In genomic region chr11:1309498-1310314, GRCh38 we compare ENCODE assay signal across 8 cellular contexts. TPM values are rescaled to one million over a fixed set of nuclear protein-coding genes. Genes with fewer than 3 reads are reported as not detected.
A peak's percentile ranks its signal among the peaks of the same experiment; 100 is the strongest.
DNase-seq lines count a peak whose midpoint lies in the region; ATAC-seq and TF ChIP-seq lines count a peak whose summit lies in the region.

Gene TOLLIP (minus strand): TSS chr11:1309632. CDS start chr11:1309498, 134 bp downstream.

- peak within 1 kb of the TSS; percentile 98 for H3K14ac ChIP-seq in IMR-90 (replicated peaks; ENCODE audit: low read depth, low read length)

- H3K9me2 ChIP-seq in OCI-LY7 (ENCODE audit: insufficient read depth, low read length), result no peaks in the 10 kb centered on the region

- no peaks in the 10 kb centered on the region for H3K27me3 ChIP-seq in IMR-90 (ENCODE audit: control insufficient read depth, insufficient read depth, low read length)

- peak; percentile 70; the same call in 1 of the 2 replicates for TF ChIP-seq POLR2A in IMR-90 (IDR thresholded peaks at IDR 0.05; ENCODE audit: low read depth, low read length)

- peak within 1 kb of the TSS; percentile 96 for H3K27ac ChIP-seq in IMR-90 (ENCODE audit: insufficient read depth, low read length)
- H3K27ac ChIP-seq in OCI-LY7 (ENCODE audit: low read depth, low read length, poor library complexity, severe bottlenecking), result peak within 1 kb of the TSS; percentile 59

- peaks cover 4% of the 10 kb centered on the region; the same call in 1 of the 2 replicates for H3K79me2 ChIP-seq in OCI-LY7 (ENCODE audit: insufficient read depth, low read depth, low read length)

- H3K79me1 ChIP-seq in IMR-90 (ENCODE audit: low read depth in 1 of 2, low read length in 2 of 2), result peaks cover 17 to 48% of the 10 kb centered on the region in 2 experiments; a peak in 3 of 4 replicates

- H3K23ac ChIP-seq in IMR-90 (ENCODE audit: low read depth, low read length), result peak within 1 kb of the TSS; percentile 94

- peak within 1 kb of the TSS; percentile 73; the same call in 1 of the 2 replicates for H3K56ac ChIP-seq in IMR-90 (ENCODE audit: extremely low read depth, insufficient read depth, low read length)

- H3K4me1 ChIP-seq in IMR-90 (ENCODE audit: control insufficient read depth, insufficient read depth, low read length) (peaks cover 4% of the 10 kb centered on the region; the same call in 1 of the 2 replicates), OCI-LY7 (ENCODE audit: insufficient read depth, low read length, poor library complexity, severe bottlenecking) (peaks cover 38% of the 10 kb centered on the region)

- H4K8ac ChIP-seq in IMR-90 (ENCODE audit: low read depth in 2 of 2, low read length in 2 of 2), result peak within 1 kb of the TSS; percentile 84 to 97

- H4K5ac ChIP-seq in IMR-90 (ENCODE audit: low read depth, low read length), result peak within 1 kb of the TSS; percentile 98

- H3K36me3 ChIP-seq in IMR-90 (ENCODE audit: control insufficient read depth, insufficient read depth, low read length) (peaks cover 3% of the 10 kb centered on the region; the same call in 1 of the 2 replicates), OCI-LY7 (ENCODE audit: insufficient read depth, low read length) (no peaks in the 10 kb centered on the region)

- peaks cover 42% of the 10 kb centered on the region for H4K20me1 ChIP-seq in IMR-90 (ENCODE audit: insufficient read depth, low read length)
- no peaks in the 10 kb centered on the region for H4K20me1 ChIP-seq in OCI-LY7 (ENCODE audit: insufficient read depth, low read length)

- intact Hi-C loops in IMR-90 (cut with micrococcal nuclease) (no loop called here), OCI-LY7 (cut with micrococcal nuclease; ENCODE audit: unreplicated experiment) (no loop called here)

- peak within 1 kb of the TSS; percentile 96 for H3K4ac ChIP-seq in IMR-90 (ENCODE audit: low read depth, low read length)

- TF ChIP-seq CTCF in IMR-90 (conservative IDR thresholded peaks at IDR 0.05; ENCODE audit: low read depth, low read length), result peak; percentile 33
- TF ChIP-seq CTCF in OCI-LY7 (conservative IDR thresholded peaks at IDR 0.05; ENCODE audit: low read length), result no peak; the same call in 1 of the 2 replicates
- TF ChIP-seq CTCF in epithelial cell of proximal tubule (conservative IDR thresholded peaks at IDR 0.05; ENCODE audit: low read depth, low read length), result peak; percentile 4

- H2BK5ac ChIP-seq in IMR-90 (ENCODE audit: low read depth, low read length, poor library complexity, severe bottlenecking), result peak within 1 kb of the TSS; percentile 90

- peak within 1 kb of the TSS; percentile 89 for H3K18ac ChIP-seq in IMR-90 (ENCODE audit: low read depth, low read length)

- ATAC-seq in GM21528 (IDR thresholded peaks at IDR 0.05; ENCODE audit: low FRiP score, unreplicated experiment) (peak; percentile 77), IMR-90 (ENCODE audit: low read depth) (peak; percentile 94)

- peak within 1 kb of the TSS; percentile 94 for H3K4me2 ChIP-seq in IMR-90 (ENCODE audit: low read depth, low read length)
- peak within 1 kb of the TSS; percentile 91 for H3K4me2 ChIP-seq in OCI-LY7 (ENCODE audit: low read length)

- H3K9me1 ChIP-seq in IMR-90 (ENCODE audit: insufficient read depth, low read length), result peaks cover 4% of the 10 kb centered on the region; the same call in 1 of the 2 replicates

- in situ Hi-C loops in IMR-90 (cut with MboI; ENCODE audit: low sequenced_read_pairs), result no loop called here

- H2AK9ac ChIP-seq in IMR-90 (replicated peaks; ENCODE audit: low read depth, low read length, poor library complexity), result peak within 1 kb of the TSS; percentile 92

- H2BK20ac ChIP-seq in IMR-90 (ENCODE audit: low read depth, low read length), result no peak within 1 kb of the TSS; the same call in 1 of the 2 replicates

- H3K9me3 ChIP-seq in IMR-90 (ENCODE audit: control insufficient read depth, insufficient read depth, low read length) (peaks cover 7% of the 10 kb centered on the region), OCI-LY7 (ENCODE audit: low read length) (peaks cover 11% of the 10 kb centered on the region)

- peak within 1 kb of the TSS; percentile 83 for H2AK5ac ChIP-seq in IMR-90 (ENCODE audit: low read depth, low read length)

- dilution Hi-C loops in IMR-90 (cut with HindIII; ENCODE audit: low sequenced_read_pairs, unreplicated experiment), result no loop called here

- BruUV-seq in IMR-90 (replicated peaks; lab: Mats Ljungman, UMichigan) (no TSS peak), OCI-LY7 (replicated peaks; lab: Mats Ljungman, UMichigan) (no TSS peak)

- H2AFZ ChIP-seq in IMR-90 (replicated peaks; ENCODE audit: low read length, poor library complexity), result peak within 1 kb of the TSS; percentile 98
- H2AFZ ChIP-seq in OCI-LY7 (ENCODE audit: low read length), result peak within 1 kb of the TSS; percentile 83; the same call in 1 of the 2 replicates

- peak within 1 kb of the TSS; percentile 86 for H3K4me3 ChIP-seq in IMR-90 (ENCODE audit: insufficient read depth, low read depth, low read length)
- peak within 1 kb of the TSS; percentile 85 for H3K4me3 ChIP-seq in OCI-LY7 (ENCODE audit: low read depth, low read length, poor library complexity, severe bottlenecking)
- H3K4me3 ChIP-seq in epithelial cell of proximal tubule (ENCODE audit: low read depth, low read length), result peak within 1 kb of the TSS; percentile 81

- TF ChIP-seq RAD21 in IMR-90 (IDR thresholded peaks at IDR 0.05; ENCODE audit: low read length), result peak; percentile 17; the same call in 1 of the 2 replicates

- DNase-seq in DMS153 (lab: John Stamatoyannopoulos, UW) (peak; percentile 88), IMR-90 (peak; percentile 87), OCI-LY7 (ENCODE audit: low spot score) (peak; percentile 94), activated T-cell treated with anti-CD3 and anti-CD28 coated beads for 4 hours (peak; percentile 94), epithelial cell of proximal tubule (ENCODE audit: low read depth) (no peak), mucosa of gallbladder (ENCODE audit: low spot score) (peak; percentile 96)
- peak; percentile 95 for DNase-seq in stimulated activated CD8-positive, alpha-beta memory T cell treated with anti-CD3 and anti-CD28 coated beads, Interleukin-4, amount 100 ng/mL, for 24 hours (ENCODE audit: low read depth)

- CTCF ChIA-PET in IMR-90 (lab: Yijun Ruan, JAX), result interaction anchor here (1.0 kb wide), 1 partner anchor 10 kb away, joined by 3 read pairs; no protein-coding TSS in a partner anchor
- CTCF ChIA-PET in OCI-LY7 (lab: Charles Lee; ENCODE audit: unreplicated experiment), result no interaction called here

- no peak within 1 kb of the TSS for H2BK15ac ChIP-seq in IMR-90 (ENCODE audit: low read depth, low read length)

- peak within 1 kb of the TSS; percentile 72; the same call in 1 of the 2 replicates for H2BK120ac ChIP-seq in IMR-90 (ENCODE audit: low read depth, low read length)

- 6% methylated on average over 55 of the region's 97 CpGs; no CpG with 5 or more reads in 1 of the 2 experiments for WGBS in IMR-90 (ENCODE audit: extremely low coverage in 2 of 2, insufficient read length in 1 of 2), 2 experiments

- POLR2A ChIA-PET in IMR-90 (lab: Charles Lee; ENCODE audit: unreplicated experiment) (no interaction called here), OCI-LY7 (lab: Charles Lee) (no interaction called here)

- peak within 1 kb of the TSS; percentile 92 for H3K9ac ChIP-seq in IMR-90 (ENCODE audit: low read depth, low read length)

- peak within 1 kb of the TSS; percentile 89 for H4K91ac ChIP-seq in IMR-90 (ENCODE audit: insufficient read depth, low read depth, low read length)

TF ChIP-seq in IMR-90, 13 proteins besides CTCF, POLR2A, EP300 and RAD21:
- TF ChIP-seq MXI1 (IDR thresholded peaks at IDR 0.05; ENCODE audit: borderline replicate concordance, low read depth, low read length) (peak; percentile 6; the same call in 1 of the 2 replicates), RCOR1 (IDR thresholded peaks at IDR 0.05; ENCODE audit: insufficient replicate concordance, low read length) (no peak), USF2 (IDR thresholded peaks at IDR 0.05; ENCODE audit: low read depth, low read length) (peak; percentile 80)

RNA-seq across cellular contexts. Expression of gene TOLLIP, which starts in this region (rescaled TPM):
- total RNA-seq in IMR-90 (2012; rRNA removed) (18.9 and 19.7 TPM in 2 replicates), OCI-LY7 (2022) (37.1 and 37.5 TPM in 2 replicates), epithelial cell of proximal tubule (22.0 and 28.5 TPM in 2 replicates), mucosa of gallbladder (139 TPM)
- 42.9 and 44.7 TPM in 2 replicates for polyA plus RNA-seq in IMR-90 (2012; rRNA removed)
- polyA plus RNA-seq in IMR-90 (2012; cell fraction: cytosol; rRNA removed), result 45.2 and 62.0 TPM in 2 replicates
- polyA plus RNA-seq in IMR-90 (2012; cell fraction: nucleus; rRNA removed; ENCODE audit: low replicate concordance), result 24.1 and 56.7 TPM in 2 replicates
- total RNA-seq in OCI-LY7 (2014; rRNA removed; shearing (Covaris generic)), result 15.9 and 21.7 TPM in 2 replicates
